Comparison of ENCODE assay signal across 16 cellular contexts in the genomic region with DNA sequence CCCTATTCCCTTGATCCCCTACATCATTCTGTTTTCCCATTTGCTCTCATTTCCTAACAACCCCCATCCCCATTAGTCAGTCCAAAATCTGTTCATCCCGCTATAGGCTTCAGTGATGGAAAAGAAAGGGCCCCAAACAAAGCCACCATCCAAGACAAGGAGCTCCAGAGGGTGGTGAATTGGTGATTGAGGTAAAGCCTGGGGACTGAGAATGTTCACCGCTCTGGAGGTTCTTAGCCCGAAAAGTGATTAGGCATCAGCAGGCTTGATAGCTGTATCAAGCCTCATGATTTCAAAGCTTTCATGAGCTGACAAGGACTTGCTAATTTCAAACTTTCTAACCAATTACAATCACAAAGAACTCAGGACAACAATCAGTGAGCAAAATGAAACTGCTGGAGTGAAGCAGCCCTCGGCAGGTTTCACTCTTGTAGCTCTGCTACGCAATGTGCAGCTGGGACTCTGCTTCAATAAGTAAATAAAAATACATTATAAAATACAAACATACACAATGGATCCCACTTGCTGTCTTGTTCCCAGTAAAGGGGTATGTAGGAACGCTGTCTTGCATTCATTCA.
DNase-seq lines count a peak whose midpoint lies in the region; ATAC-seq and TF ChIP-seq lines count a peak whose summit lies in the region.
"Had no signal": no experiment of that assay in that cellular context is flagged by ENCODE, and none has a peak within 500 bp of the region (broad histone marks: within the 10 kb centered on the region; RNA-seq: fewer than 3 reads in every experiment).

No MANE protein-coding gene starts in this region.

- peak overlapping the region; percentile 11; the same call in 1 of the 2 replicates for H3K27ac Mint-ChIP-seq in WTC11
- H3K27ac Mint-ChIP-seq in naive thymus-derived CD4-positive, alpha-beta T cell = no peak overlapping the region
- H3K27ac Mint-ChIP-seq: activated CD8-positive, alpha-beta T cell treated with anti-CD3 and anti-CD28 coated beads, Interleukin-2, amount 10 ng/mL, durations not matched to agents 7 days and 5 days; activated T-helper 17 cell treated with anti-CD3 and anti-CD28 coated beads, Interleukin-2, amount 50 U/mL, for 72 hours had no signal

- no peak for TF ChIP-seq CTCF in WTC11 (IDR thresholded peaks at IDR 0.05)

- CTCF ChIA-PET in WTC11 (lab: Charles Lee) = no interaction called here
- CTCF ChIA-PET in naive thymus-derived CD4-positive, alpha-beta T cell (lab: Charles Lee) = interaction anchor here (0.9 kb wide), 1 partner anchor 10 kb away, joined by 5 read pairs; no protein-coding TSS in a partner anchor

- H3K9ac ChIP-seq in skeletal muscle satellite cell (ENCODE audit: low read depth, low read length) = peak overlapping the region; percentile 42

- POLR2A ChIA-PET in WTC11 (lab: Charles Lee) = interaction anchor here (0.5 to 0.6 kb wide), 2 partner anchors 15 to 441 kb away, joined by 3 to 5 read pairs; no protein-coding TSS in a partner anchor
- POLR2A ChIA-PET in naive thymus-derived CD4-positive, alpha-beta T cell (lab: Charles Lee) = no interaction called here

- H3K4me1 ChIP-seq in skeletal muscle satellite cell (ENCODE audit: control insufficient read depth, insufficient read depth, low read length) = peaks cover 6% of the 10 kb centered on the region
- no peaks in the 10 kb centered on the region for H3K4me1 ChIP-seq in naive thymus-derived CD4-positive, alpha-beta T cell (ENCODE audit: control insufficient read depth in 2 of 2, insufficient read depth in 2 of 2, low read length in 2 of 2)

- peak overlapping the region; percentile 72 for H3K4me2 ChIP-seq in skeletal muscle satellite cell (ENCODE audit: low read length)

- H3K9me3 Mint-ChIP-seq in WTC11 = peaks cover 3% of the 10 kb centered on the region; the same call in 1 of the 2 replicates
- peaks cover 0 to 6% (median 0%) of the 10 kb centered on the region in 11 donors for H3K9me3 Mint-ChIP-seq in naive thymus-derived CD4-positive, alpha-beta T cell
- H3K9me3 Mint-ChIP-seq: activated T-helper 17 cell treated with anti-CD3 and anti-CD28 coated beads, Interleukin-2, amount 50 U/mL, for 72 hours had no signal

- intact Hi-C loops in naive thymus-derived CD4-positive, alpha-beta T cell (cut with micrococcal nuclease) = no loop called here

- H3K27me3 Mint-ChIP-seq in WTC11 (ENCODE audit: low read depth) = no peaks in the 10 kb centered on the region
- no peaks in the 10 kb centered on the region for H3K27me3 Mint-ChIP-seq in naive thymus-derived CD4-positive, alpha-beta T cell
- H3K27me3 Mint-ChIP-seq: activated T-helper 17 cell treated with anti-CD3 and anti-CD28 coated beads, Interleukin-2, amount 50 U/mL, for 72 hours had no signal

- H3K27ac ChIP-seq in naive thymus-derived CD4-positive, alpha-beta T cell (ENCODE audit: low read depth, low read length) = no peak overlapping the region
- H3K27ac ChIP-seq: suprapubic skin had no signal

- no peaks in the 10 kb centered on the region for H3K36me3 Mint-ChIP-seq in WTC11
- H3K36me3 Mint-ChIP-seq in naive thymus-derived CD4-positive, alpha-beta T cell = peaks cover 0 to 59% (median 43%) of the 10 kb centered on the region in 5 donors

- H3K36me3 ChIP-seq in skeletal muscle satellite cell (ENCODE audit: insufficient read depth, low read length) = no peaks in the 10 kb centered on the region
- no peaks in the 10 kb centered on the region for H3K36me3 ChIP-seq in naive thymus-derived CD4-positive, alpha-beta T cell (ENCODE audit: control insufficient read depth in 2 of 3, insufficient read depth in 3 of 3, low read length in 3 of 3)
- H3K36me3 ChIP-seq: suprapubic skin had no signal

- H3K4me3 ChIP-seq in skeletal muscle satellite cell (ENCODE audit: low read length) = peak overlapping the region; percentile 56
- H3K4me3 ChIP-seq in naive thymus-derived CD4-positive, alpha-beta T cell (ENCODE audit: low read length) = no peak overlapping the region
- H3K4me3 ChIP-seq: suprapubic skin had no signal

- no peaks in the 10 kb centered on the region for H3K9me3 ChIP-seq in skeletal muscle satellite cell (replicated peaks; ENCODE audit: low read length)
- H3K9me3 ChIP-seq in naive thymus-derived CD4-positive, alpha-beta T cell (ENCODE audit: control insufficient read depth in 2 of 3, low read length in 3 of 3) = no peaks in the 10 kb centered on the region
- H3K9me3 ChIP-seq: suprapubic skin had no signal

- peak; percentile 76 for ATAC-seq in WTC11
- peak; percentile 64 for ATAC-seq in left lobe of liver
- no peak for ATAC-seq in naive thymus-derived CD4-positive, alpha-beta T cell
- ATAC-seq: activated CD8-positive, alpha-beta T cell treated with anti-CD3 and anti-CD28 coated beads, Interleukin-2, amount 10 ng/mL, durations not matched to agents 7 days and 5 days; activated T-helper 17 cell treated with anti-CD3 and anti-CD28 coated beads, Interleukin-2, amount 50 U/mL, for 72 hours had no signal

- H3K27me3 ChIP-seq in skeletal muscle satellite cell (ENCODE audit: control insufficient read depth, insufficient read depth, low read length) = no peaks in the 10 kb centered on the region
- H3K27me3 ChIP-seq in naive thymus-derived CD4-positive, alpha-beta T cell (ENCODE audit: control insufficient read depth in 2 of 2, insufficient read depth in 2 of 2, low read length in 2 of 2) = no peaks in the 10 kb centered on the region
- H3K27me3 ChIP-seq: suprapubic skin had no signal

- H3K4me3 Mint-ChIP-seq in WTC11 = no peak overlapping the region
- no peak overlapping the region for H3K4me3 Mint-ChIP-seq in naive thymus-derived CD4-positive, alpha-beta T cell
- H3K4me3 Mint-ChIP-seq: activated CD8-positive, alpha-beta T cell treated with anti-CD3 and anti-CD28 coated beads, Interleukin-2, amount 10 ng/mL, durations not matched to agents 7 days and 5 days; activated T-helper 17 cell treated with anti-CD3 and anti-CD28 coated beads, Interleukin-2, amount 50 U/mL, for 72 hours had no signal

- DNase-seq in NCI-H510A treated with DMSO at 0.1 percent for 48 hours (lab: John Stamatoyannopoulos, UW) = peak; percentile 28
- DNase-seq in NCI-H510A (lab: John Stamatoyannopoulos, UW) = no peak
- DNase-seq in WTC11 (ENCODE audit: low spot score) = no peak
- DNase-seq in left lobe of liver (ENCODE audit: low spot score) = no peak
- DNase-seq in stimulated activated CD4-positive, alpha-beta T cell treated with anti-CD3 and anti-CD28 coated beads, Interleukin-4, amount 100 ng/mL, for 1 hour = no peak
- DNase-seq in GM19240 (ENCODE audit: insufficient read length, low spot score) = no peak
- DNase-seq in naive thymus-derived CD4-positive, alpha-beta T cell = no peak
- DNase-seq: ACHN; activated CD8-positive, alpha-beta T cell treated with anti-CD3 and anti-CD28 coated beads, Interleukin-2, amount 10 ng/mL, durations not matched to agents 7 days and 5 days; cortex of kidney; KG1; NCI-H526 treated with DMSO at 0.1 percent for 48 hours; posterior cingulate gyrus had no signal

- peaks cover 25% of the 10 kb centered on the region for H3K4me1 Mint-ChIP-seq in WTC11
- H3K4me1 Mint-ChIP-seq in naive thymus-derived CD4-positive, alpha-beta T cell = peaks cover 6 to 34% (median 22%) of the 10 kb centered on the region in 7 donors

TF ChIP-seq in WTC11, 78 proteins besides CTCF, POLR2A, EP300 and RAD21 (continues in another document):
- TF ChIP-seq E2F4 (CRISPR knock-in tag; IDR thresholded peaks at IDR 0.05; ENCODE audit: borderline replicate concordance, low read depth) (no peak), ZNF138 (CRISPR knock-in tag; conservative IDR thresholded peaks at IDR 0.05) (no peak), TP53 (CRISPR knock-in tag; IDR thresholded peaks at IDR 0.05) (no peak), ZNF396 (CRISPR knock-in tag; IDR thresholded peaks at IDR 0.05; ENCODE audit: borderline replicate concordance) (no peak), ZBTB21 (CRISPR knock-in tag; IDR thresholded peaks at IDR 0.05; ENCODE audit: borderline replicate concordance) (no peak), ATF2 (CRISPR knock-in tag; IDR thresholded peaks at IDR 0.05; ENCODE audit: borderline replicate concordance, low read depth) (no peak)
- TF ChIP-seq, protein P1, sequence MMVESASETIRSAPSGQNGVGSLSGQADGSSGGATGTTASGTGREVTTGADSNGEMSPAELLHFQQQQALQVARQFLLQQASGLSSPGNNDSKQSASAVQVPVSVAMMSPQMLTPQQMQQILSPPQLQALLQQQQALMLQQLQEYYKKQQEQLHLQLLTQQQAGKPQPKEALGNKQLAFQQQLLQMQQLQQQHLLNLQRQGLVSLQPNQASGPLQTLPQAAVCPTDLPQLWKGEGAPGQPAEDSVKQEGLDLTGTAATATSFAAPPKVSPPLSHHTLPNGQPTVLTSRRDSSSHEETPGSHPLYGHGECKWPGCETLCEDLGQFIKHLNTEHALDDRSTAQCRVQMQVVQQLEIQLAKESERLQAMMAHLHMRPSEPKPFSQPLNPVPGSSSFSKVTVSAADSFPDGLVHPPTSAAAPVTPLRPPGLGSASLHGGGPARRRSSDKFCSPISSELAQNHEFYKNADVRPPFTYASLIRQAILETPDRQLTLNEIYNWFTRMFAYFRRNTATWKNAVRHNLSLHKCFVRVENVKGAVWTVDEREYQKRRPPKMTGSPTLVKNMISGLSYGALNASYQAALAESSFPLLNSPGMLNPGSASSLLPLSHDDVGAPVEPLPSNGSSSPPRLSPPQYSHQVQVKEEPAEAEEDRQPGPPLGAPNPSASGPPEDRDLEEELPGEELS (CRISPR knock-in tag; IDR thresholded peaks at IDR 0.05) = no peak
